ENCODE assay signal across 1 cellular context in the genomic region with DNA sequence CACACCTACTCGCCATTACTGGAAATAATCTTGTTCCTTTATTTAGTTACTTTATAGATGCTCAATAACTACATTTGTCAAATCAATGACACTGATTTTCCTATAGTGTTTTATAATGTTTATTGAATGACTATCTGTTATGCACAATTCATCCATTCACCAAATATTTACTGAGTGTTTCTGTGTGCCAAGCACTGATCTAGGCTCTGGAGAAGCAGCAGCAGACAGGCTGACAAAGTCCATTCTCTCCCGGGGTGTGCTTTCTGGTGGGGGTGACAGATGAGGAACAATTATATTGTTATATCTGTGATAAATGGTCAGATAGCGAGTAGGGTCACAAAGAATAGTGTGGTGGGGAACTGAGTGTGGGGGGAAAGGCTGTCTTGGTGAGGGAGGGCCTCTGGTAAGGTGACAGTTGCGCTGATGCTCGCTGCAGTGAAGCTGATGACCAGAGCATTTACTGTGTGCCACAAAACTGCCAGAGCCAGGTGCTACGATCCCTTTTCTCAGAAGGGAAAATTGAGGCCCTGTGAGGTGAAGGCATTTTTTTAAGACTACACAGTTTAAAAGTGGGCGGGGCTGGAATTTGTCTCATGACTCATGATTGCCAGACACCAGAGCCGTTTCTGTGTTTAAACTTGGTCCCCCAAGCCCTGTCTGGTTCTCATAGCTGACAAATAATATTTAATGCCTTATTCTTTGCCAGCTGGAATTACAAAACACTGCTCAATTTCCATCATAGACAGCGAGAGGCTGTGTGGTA.
A peak's percentile ranks its signal among the peaks of the same experiment; 100 is the strongest.
TF ChIP-seq lines count a peak whose summit lies in the region.

No MANE protein-coding gene starts in this region.

TF ChIP-seq in endothelial cell of umbilical vein, 7 proteins besides CTCF, POLR2A, EP300 and RAD21 (continued from another document):
- no peak for TF ChIP-seq POLR2AphosphoS5 (IDR thresholded peaks at IDR 0.05; ENCODE audit: insufficient read depth, low read depth, low read length)
- TF ChIP-seq FOS (IDR thresholded peaks at IDR 0.05; ENCODE audit: borderline replicate concordance, insufficient read depth, low read length) = peak; percentile 48
